ENCODE assay signal across 39 cellular contexts in the genomic region with DNA sequence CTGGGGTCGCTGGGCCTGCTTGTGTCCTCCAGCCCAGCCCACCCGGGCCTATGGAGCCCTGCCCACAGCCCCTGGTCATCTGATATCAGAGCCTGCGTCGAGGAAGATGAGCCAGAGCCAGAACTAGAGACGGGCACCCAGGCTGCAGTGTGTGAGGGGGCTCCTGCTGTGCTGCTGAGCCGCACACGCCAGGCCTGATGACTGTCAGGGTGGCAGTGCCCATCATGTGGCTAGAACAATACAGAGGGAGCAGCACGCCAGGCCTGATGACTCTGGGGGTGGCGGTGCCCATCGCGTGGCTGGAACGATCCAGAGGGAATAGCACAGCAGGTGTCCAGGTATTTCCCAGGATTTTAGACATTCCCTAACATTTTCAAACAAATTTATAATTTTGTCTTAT. TPM values are rescaled to one million over a fixed set of nuclear protein-coding genes. Genes with fewer than 3 reads are reported as not detected.
"Had no signal": no experiment of that assay in that cellular context is flagged by ENCODE, and none has a peak within 500 bp of the region (broad histone marks: within the 10 kb centered on the region; RNA-seq: fewer than 3 reads in every experiment).

No MANE protein-coding gene starts in this region.

- H3K27ac ChIP-seq: ascending aorta, breast epithelium, cardiac muscle cell, epithelial cell of prostate, esophagus squamous epithelium, gastroesophageal sphincter, WERI-Rb-1 had no signal

- H3K27ac Mint-ChIP-seq: activated B cell treated with CpG ODN at 0.5 μM for 24 hours; activated CD4-positive, alpha-beta memory T cell treated with anti-CD3 and anti-CD28 coated beads for 36 hours; activated CD4-positive, alpha-beta T cell treated with anti-CD3 and anti-CD28 coated beads, Interleukin-2, amount 10 ng/mL, durations not matched to agents 24 days and 14 days; activated CD8-positive, alpha-beta memory T cell treated with anti-CD3 and anti-CD28 coated beads, Interleukin-2, amount 10 ng/mL, durations not matched to agents 7 days and 5 days; activated CD8-positive, alpha-beta T cell treated with anti-CD3 and anti-CD28 coated beads, Interleukin-2, amount 10 ng/mL, durations not matched to agents 7 days and 5 days; activated naive CD4-positive, alpha-beta T cell treated with anti-CD3 and anti-CD28 coated beads for 36 hours; activated naive CD4-positive, alpha-beta T cell treated with anti-CD3 and anti-CD28 coated beads, Interleukin-2, amount 50 U/mL, for 24 hours; activated naive CD8-positive, alpha-beta T cell treated with anti-CD3 and anti-CD28 coated beads, Interleukin-2, amount 10 ng/mL, durations not matched to agents 7 days and 5 days; activated T-helper 1 cell treated with anti-CD3 and anti-CD28 coated beads, Interleukin-12 subunit alpha, Interleukin-12 subunit beta, Interleukin-2, Interleukin-4 antibody, amounts not matched to agents 30 ng/mL and 10 ng/mL and 1 ng/mL, durations not matched to agents 14 hours and 24 hours and 36 hours; activated T-helper 2 cell treated with anti-CD3 and anti-CD28 coated beads, Interferon-gamma antibody, Interleukin-2, Interleukin-4, amounts not matched to agents 10 μg/mL and 5 μg/mL and 100 μg/mL, durations not matched to agents 14 hours and 24 hours and 36 hours; brain; effector memory CD8-positive, alpha-beta T cell; T-helper 17 cell; T-helper 2 cell treated with Interferon-gamma antibody and Interleukin-4, amounts not matched to agents 5 μg/mL and 100 μg/mL, for 36 hours had no signal

- H3K36me3 Mint-ChIP-seq: activated CD4-positive, alpha-beta memory T cell treated with anti-CD3 and anti-CD28 coated beads for 36 hours; activated CD8-positive, alpha-beta memory T cell treated with anti-CD3 and anti-CD28 coated beads, Interleukin-2, amount 10 ng/mL, durations not matched to agents 7 days and 5 days; activated naive CD4-positive, alpha-beta T cell treated with anti-CD3 and anti-CD28 coated beads, Interleukin-2, amount 50 U/mL, for 24 hours; activated naive CD8-positive, alpha-beta T cell treated with anti-CD3 and anti-CD28 coated beads, Interleukin-2, amount 10 ng/mL, durations not matched to agents 7 days and 5 days; brain had no signal

- H3K4me1 Mint-ChIP-seq: activated B cell treated with CpG ODN at 0.5 μM for 24 hours; activated CD4-positive, alpha-beta T cell treated with anti-CD3 and anti-CD28 coated beads, Interleukin-2, amount 10 ng/mL, durations not matched to agents 24 days and 14 days; activated CD8-positive, alpha-beta memory T cell treated with anti-CD3 and anti-CD28 coated beads, Interleukin-2, amount 10 ng/mL, durations not matched to agents 7 days and 5 days; activated naive CD4-positive, alpha-beta T cell treated with anti-CD3 and anti-CD28 coated beads, Interleukin-2, amount 50 U/mL, for 24 hours; activated naive CD8-positive, alpha-beta T cell treated with anti-CD3 and anti-CD28 coated beads, Interleukin-2, amount 10 ng/mL, durations not matched to agents 7 days and 5 days; brain; central memory CD8-positive, alpha-beta T cell; T-helper 17 cell had no signal

- H3K9me3 Mint-ChIP-seq: activated B cell treated with CpG ODN at 0.5 μM for 24 hours; activated CD4-positive, alpha-beta memory T cell treated with anti-CD3 and anti-CD28 coated beads for 36 hours; activated CD4-positive, alpha-beta T cell treated with anti-CD3 and anti-CD28 coated beads, Interleukin-2, amount 10 ng/mL, durations not matched to agents 24 days and 14 days; activated naive CD4-positive, alpha-beta T cell treated with anti-CD3 and anti-CD28 coated beads for 36 hours; activated naive CD4-positive, alpha-beta T cell treated with anti-CD3 and anti-CD28 coated beads, Interleukin-2, amount 50 U/mL, for 24 hours; activated naive CD8-positive, alpha-beta T cell treated with anti-CD3 and anti-CD28 coated beads, Interleukin-2, amount 10 ng/mL, durations not matched to agents 7 days and 5 days; activated T-helper 1 cell treated with anti-CD3 and anti-CD28 coated beads, Interleukin-12 subunit alpha, Interleukin-12 subunit beta, Interleukin-2, Interleukin-4 antibody, amounts not matched to agents 30 ng/mL and 10 ng/mL and 1 ng/mL, durations not matched to agents 14 hours and 24 hours and 36 hours; activated T-helper 2 cell treated with anti-CD3 and anti-CD28 coated beads, Interferon-gamma antibody, Interleukin-2, Interleukin-4, amounts not matched to agents 10 μg/mL and 5 μg/mL and 100 μg/mL, durations not matched to agents 14 hours and 24 hours and 36 hours; brain; central memory CD8-positive, alpha-beta T cell; effector memory CD8-positive, alpha-beta T cell; T-helper 2 cell treated with Interferon-gamma antibody and Interleukin-4, amounts not matched to agents 5 μg/mL and 100 μg/mL, for 36 hours had no signal

- DNase-seq: activated B cell treated with CpG ODN at 0.5 μM for 24 hours; activated CD4-positive, alpha-beta memory T cell treated with anti-CD3 and anti-CD28 coated beads for 36 hours; activated CD4-positive, alpha-beta T cell treated with anti-CD3 and anti-CD28 coated beads, Interleukin-2, amount 10 ng/mL, durations not matched to agents 24 days and 14 days; activated CD8-positive, alpha-beta memory T cell treated with anti-CD3 and anti-CD28 coated beads, Interleukin-2, amount 10 ng/mL, durations not matched to agents 7 days and 5 days; activated CD8-positive, alpha-beta memory T cell treated with anti-CD3 and anti-CD28 coated beads, Interleukin-2, amount 50 U/mL, for 4 hours; activated CD8-positive, alpha-beta T cell treated with anti-CD3 and anti-CD28 coated beads, Interleukin-2, amount 10 ng/mL, durations not matched to agents 7 days and 5 days; activated effector memory CD4-positive, alpha-beta T cell treated with anti-CD3 and anti-CD28 coated beads, Interleukin-2, amount 50 U/mL, for 16 hours; activated naive CD4-positive, alpha-beta T cell treated with anti-CD3 and anti-CD28 coated beads for 36 hours; activated naive CD8-positive, alpha-beta T cell treated with anti-CD3 and anti-CD28 coated beads, Interleukin-2, amount 10 ng/mL, durations not matched to agents 7 days and 5 days; activated T-cell treated with anti-CD3 and anti-CD28 coated beads, Interleukin-2, amount 50 U/mL, for 1 hour; activated T-cell treated with anti-CD3 and anti-CD28 coated beads, Interleukin-2, amount 50 U/mL, for 48 hours; cortex of kidney; dermis blood vessel endothelial cell; effector CD4-positive, alpha-beta T cell; effector memory CD8-positive, alpha-beta T cell; esophagus squamous epithelium; foreskin melanocyte; T-helper 1 cell; T-helper 17 cell; T1000; WERI-Rb-1 had no signal

- H3K27me3 Mint-ChIP-seq: activated naive CD8-positive, alpha-beta T cell treated with anti-CD3 and anti-CD28 coated beads, Interleukin-2, amount 10 ng/mL, durations not matched to agents 7 days and 5 days; brain had no signal

- FAIRE-seq: colon, endothelial cell of umbilical vein had no signal

- H3K36me3 ChIP-seq: ascending aorta, breast epithelium, cardiac muscle cell, esophagus squamous epithelium, gastroesophageal sphincter, WERI-Rb-1 had no signal

- H3K4me3 Mint-ChIP-seq: activated B cell treated with CpG ODN at 0.5 μM for 24 hours; activated CD4-positive, alpha-beta memory T cell treated with anti-CD3 and anti-CD28 coated beads for 36 hours; activated CD4-positive, alpha-beta T cell treated with anti-CD3 and anti-CD28 coated beads, Interleukin-2, amount 10 ng/mL, durations not matched to agents 24 days and 14 days; activated CD8-positive, alpha-beta memory T cell treated with anti-CD3 and anti-CD28 coated beads, Interleukin-2, amount 10 ng/mL, durations not matched to agents 7 days and 5 days; activated CD8-positive, alpha-beta T cell treated with anti-CD3 and anti-CD28 coated beads, Interleukin-2, amount 10 ng/mL, durations not matched to agents 7 days and 5 days; activated naive CD4-positive, alpha-beta T cell treated with anti-CD3 and anti-CD28 coated beads for 36 hours; activated naive CD4-positive, alpha-beta T cell treated with anti-CD3 and anti-CD28 coated beads, Interleukin-2, amount 50 U/mL, for 24 hours; activated naive CD8-positive, alpha-beta T cell treated with anti-CD3 and anti-CD28 coated beads, Interleukin-2, amount 10 ng/mL, durations not matched to agents 7 days and 5 days; activated T-helper 1 cell treated with anti-CD3 and anti-CD28 coated beads, Interleukin-12 subunit alpha, Interleukin-12 subunit beta, Interleukin-2, Interleukin-4 antibody, amounts not matched to agents 30 ng/mL and 10 ng/mL and 1 ng/mL, durations not matched to agents 14 hours and 24 hours and 36 hours; brain; central memory CD8-positive, alpha-beta T cell; effector memory CD8-positive, alpha-beta T cell; T-helper 17 cell; T-helper 2 cell treated with Interferon-gamma antibody and Interleukin-4, amounts not matched to agents 5 μg/mL and 100 μg/mL, for 36 hours had no signal

- H3K9me3 ChIP-seq: ascending aorta, breast epithelium, esophagus squamous epithelium, gastroesophageal sphincter had no signal

- H3K27me3 ChIP-seq: ascending aorta, breast epithelium, cardiac muscle cell had no signal

- H3K4me3 ChIP-seq: ascending aorta, breast epithelium, cardiac muscle cell, esophagus squamous epithelium, gastroesophageal sphincter had no signal

- ATAC-seq: activated CD4-positive, CD25-positive, alpha-beta regulatory T cell treated with anti-CD3 and anti-CD28 coated beads, Interleukin-2, amount 50 U/mL, for 24 hours; activated CD8-positive, alpha-beta memory T cell treated with anti-CD3 and anti-CD28 coated beads, Interleukin-2, amount 10 ng/mL, durations not matched to agents 7 days and 5 days; activated CD8-positive, alpha-beta T cell treated with anti-CD3 and anti-CD28 coated beads, Interleukin-2, amount 10 ng/mL, durations not matched to agents 7 days and 5 days; effector memory CD8-positive, alpha-beta T cell; gastroesophageal sphincter; T-helper 17 cell had no signal

- H3K4me1 ChIP-seq: ascending aorta, breast epithelium, esophagus squamous epithelium, gastroesophageal sphincter had no signal

RNA-seq across cellular contexts. Expression of a gene that starts 9.2 kb away (rescaled TPM):
- total RNA-seq: activated B cell treated with CpG ODN at 0.5 μM for 24 hours; activated CD4-positive, alpha-beta memory T cell treated with anti-CD3 and anti-CD28 coated beads for 36 hours; activated CD4-positive, alpha-beta T cell treated with anti-CD3 and anti-CD28 coated beads, Interleukin-2, amount 10 ng/mL, durations not matched to agents 24 days and 14 days; activated CD8-positive, alpha-beta memory T cell treated with anti-CD3 and anti-CD28 coated beads for 36 hours; activated CD8-positive, alpha-beta memory T cell treated with anti-CD3 and anti-CD28 coated beads, Interleukin-2, amount 10 ng/mL, durations not matched to agents 7 days and 5 days; activated CD8-positive, alpha-beta T cell treated with anti-CD3 and anti-CD28 coated beads, Interleukin-2, amount 10 ng/mL, durations not matched to agents 7 days and 5 days; activated naive CD4-positive, alpha-beta T cell treated with anti-CD3 and anti-CD28 coated beads for 36 hours; activated T-helper 1 cell treated with anti-CD3 and anti-CD28 coated beads, Interleukin-12 subunit alpha, Interleukin-12 subunit beta, Interleukin-2, Interleukin-4 antibody, amounts not matched to agents 30 ng/mL and 10 ng/mL and 1 ng/mL, durations not matched to agents 14 hours and 24 hours and 36 hours; activated T-helper 2 cell treated with anti-CD3 and anti-CD28 coated beads, Interferon-gamma antibody, Interleukin-2, Interleukin-4, amounts not matched to agents 10 μg/mL and 5 μg/mL and 100 μg/mL, durations not matched to agents 14 hours and 24 hours and 36 hours; ascending aorta; dermis blood vessel endothelial cell; endothelial cell of umbilical vein; esophagus squamous epithelium; fibroblast of lung; fibroblast of villous mesenchyme; gastroesophageal sphincter; glomerular endothelial cell; T-helper 17 cell had no signal
